15 cellular contexts compared by ENCODE assay signal in genomic region chr17:76789235-76789788, GRCh38. TPM values are rescaled to one million over a fixed set of nuclear protein-coding genes. Genes with fewer than 3 reads are reported as not detected.
DNase-seq lines count a peak whose midpoint lies in the region; TF ChIP-seq lines count a peak whose summit lies in the region.
"Had no signal": no experiment of that assay in that cellular context is flagged by ENCODE, and none has a peak within 500 bp of the region (broad histone marks: within the 10 kb centered on the region; RNA-seq: fewer than 3 reads in every experiment).

No MANE protein-coding gene starts in this region.

- 57% methylated on average over 8 of the region's 8 CpGs for WGBS in smooth muscle cell (ENCODE audit: low lambda C conversion rate)

- H3K27ac ChIP-seq in smooth muscle cell (ENCODE audit: low read depth) = peak overlapping the region; percentile 60
- H3K27ac ChIP-seq: tibial nerve had no signal

- H3K4me3 ChIP-seq in smooth muscle cell = no peak overlapping the region
- H3K4me3 ChIP-seq: tibial nerve had no signal

- H4K20me1 ChIP-seq in smooth muscle cell (ENCODE audit: low read depth) = no peaks in the 10 kb centered on the region

- no peaks in the 10 kb centered on the region for H3K4me1 ChIP-seq in smooth muscle cell (ENCODE audit: low read depth)

- DNase-seq in NCI-H2081 (lab: John Stamatoyannopoulos, UW) (peak; percentile 11 to 67), NCI-H2081 treated with DMSO at 0.1 percent for 48 hours (lab: John Stamatoyannopoulos, UW) (no peak), NCI-H526 (lab: John Stamatoyannopoulos, UW) (peak; percentile 22 to 59), cerebellar cortex (ENCODE audit: low spot score) (peak; percentile 22), smooth muscle cell (lab: John Stamatoyannopoulos, UW; ENCODE audit: unreplicated experiment) (no peak), putamen (ENCODE audit: low spot score) (no peak), AML-193 (lab: John Stamatoyannopoulos, UW) (no peak)
- no peak for DNase-seq in stimulated activated CD4-positive, alpha-beta T cell treated with anti-CD3 and anti-CD28 coated beads, Interleukin-2, amount 100 ng/mL, for 24 hours
- DNase-seq: activated CD4-positive, alpha-beta T cell treated with anti-CD3 and anti-CD28 coated beads for 1 hour; activated naive CD4-positive, alpha-beta T cell treated with anti-CD3 and anti-CD28 coated beads, Interleukin-2, amount 50 U/mL, for 16 hours; dermis blood vessel endothelial cell; hippocampal formation; NCI-H1694 treated with DMSO at 0.1 percent for 48 hours; NCI-H82 had no signal

- H2AFZ ChIP-seq in smooth muscle cell (ENCODE audit: low read depth) = no peak overlapping the region

- peaks cover 15% of the 10 kb centered on the region for H3F3A ChIP-seq in smooth muscle cell (ENCODE audit: low read depth)

- H3K9me3 ChIP-seq in smooth muscle cell (replicated peaks; ENCODE audit: low read depth) = no peaks in the 10 kb centered on the region
- H3K9me3 ChIP-seq: tibial nerve had no signal

- no peak overlapping the region for H3K9ac ChIP-seq in smooth muscle cell (ENCODE audit: low read depth)

- H3K79me2 ChIP-seq in smooth muscle cell (ENCODE audit: low read depth) = no peaks in the 10 kb centered on the region

- TF ChIP-seq CTCF in smooth muscle cell (IDR thresholded peaks at IDR 0.05; ENCODE audit: borderline replicate concordance, insufficient read depth, poor library complexity, severe bottlenecking) = no peak

- no peaks in the 10 kb centered on the region for H3K27me3 ChIP-seq in smooth muscle cell (ENCODE audit: low read depth)
- H3K27me3 ChIP-seq: tibial nerve had no signal

- H3K4me2 ChIP-seq in smooth muscle cell = no peak overlapping the region

- H3K36me3 ChIP-seq in smooth muscle cell (ENCODE audit: low read depth) = no peaks in the 10 kb centered on the region

RNA-seq across cellular contexts. Expression of gene MFSD11, which starts 51.4 kb away (rescaled TPM):
- 56.6 and 58.6 TPM in 2 replicates for total RNA-seq in smooth muscle cell
- 28.1 and 31.9 TPM in 2 replicates for polyA plus RNA-seq in smooth muscle cell

RNA-seq across cellular contexts. Expression of gene SRSF2, which starts 52.2 kb away (rescaled TPM):
- total RNA-seq in smooth muscle cell = 166 and 182 TPM in 2 replicates
- polyA plus RNA-seq in smooth muscle cell = 109 and 110 TPM in 2 replicates

Comparison
In these comparisons a context has a peak if more than half of its experiments do, and no peak if none do; other contexts are left out.
1. DNase-seq: peak in NCI-H2081 (2 of 2), NCI-H526 (2 of 2) and cerebellar cortex (single experiment); none in NCI-H2081 treated with DMSO at 0.1 percent for 48 hours (single experiment), smooth muscle cell (single experiment), putamen (single experiment), stimulated activated CD4-positive, alpha-beta T cell treated with anti-CD3 and anti-CD28 coated beads, Interleukin-2, amount 100 ng/mL, for 24 hours (0 of 2) and AML-193 (0 of 2).